Comparison of ENCODE assay signal across 1 cellular context in genomic region chr16:24844101-24845030, GRCh38.
TF ChIP-seq lines count a peak whose summit lies in the region.

No MANE protein-coding gene starts in this region.

TF ChIP-seq in K562, 482 proteins besides CTCF, POLR2A, EP300 and RAD21 (continued from another document):
- TF ChIP-seq TOE1 (IDR thresholded peaks at IDR 0.05; ENCODE audit: borderline replicate concordance) (0 out of 2 replicates have a peak, but pooled peaks have one; percentile 59), TOE1 (CRISPR knock-in tag; IDR thresholded peaks at IDR 0.05; ENCODE audit: borderline replicate concordance, low read depth) (no peak), EZH2 (IDR thresholded peaks at IDR 0.05; ENCODE audit: borderline replicate concordance, low read depth, low read length) (no peak), CAMTA2 (CRISPR knock-in tag; conservative IDR thresholded peaks at IDR 0.05) (no peak), ZNF274 (IDR thresholded peaks at IDR 0.05; ENCODE audit: borderline replicate concordance, low read depth, low read length) (no peak), ELK3 (CRISPR knock-in tag; IDR thresholded peaks at IDR 0.05) (no peak), KDM1A (IDR thresholded peaks at IDR 0.05) (peak; percentile 97 to 98), BRCA1 (IDR thresholded peaks at IDR 0.05) (no peak), BRCA1 (CRISPR knock-in tag; IDR thresholded peaks at IDR 0.05) (no peak)
